Comparison of ENCODE assay signal across 9 cellular contexts in the genomic region with DNA sequence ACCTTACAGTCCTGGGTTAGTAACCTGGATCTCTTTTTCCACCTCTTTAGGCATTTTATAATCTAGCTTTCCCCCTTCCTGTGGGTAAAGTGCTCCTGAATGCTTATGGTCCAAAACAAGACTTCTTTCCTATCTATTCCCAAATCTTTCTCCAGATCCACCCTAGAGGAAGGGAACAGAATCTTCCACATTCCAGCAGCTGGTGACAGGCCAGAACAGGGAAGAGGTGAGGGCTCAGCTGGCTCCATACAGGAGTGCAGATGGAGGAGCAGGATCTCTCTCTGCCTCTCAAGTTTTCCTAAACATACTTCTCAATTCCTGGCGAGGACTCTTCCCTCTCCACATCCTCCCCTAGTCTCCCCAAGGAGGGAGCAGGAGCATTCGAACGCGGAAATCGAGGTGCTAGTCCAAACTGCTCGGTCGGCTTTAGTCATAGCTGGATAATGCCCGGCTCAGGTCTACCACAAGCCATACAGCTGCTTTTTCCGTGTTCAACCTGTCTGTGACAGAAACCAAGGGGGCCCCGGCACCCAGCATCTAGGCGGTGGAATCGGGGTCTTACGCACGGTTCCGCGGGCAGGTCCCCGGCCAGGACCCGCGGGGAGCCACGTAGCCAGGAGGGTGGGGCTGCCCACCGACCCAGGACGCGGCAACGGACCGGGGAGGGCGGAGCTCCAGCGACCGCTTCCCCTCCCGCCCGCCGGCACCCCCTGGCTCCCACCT. TPM values are rescaled to one million over a fixed set of nuclear protein-coding genes. Genes with fewer than 3 reads are reported as not detected.
DNase-seq lines count a peak whose midpoint lies in the region; ATAC-seq, FAIRE-seq and TF ChIP-seq lines count a peak whose summit lies in the region.
"Had no signal": no experiment of that assay in that cellular context is flagged by ENCODE, and none has a peak within 500 bp of the region (broad histone marks: within the 10 kb centered on the region; RNA-seq: fewer than 3 reads in every experiment).

No MANE protein-coding gene starts in this region.

- H3K27me3 ChIP-seq in bronchial epithelial cell (ENCODE audit: control insufficient read depth, insufficient read depth, low read length), result no peaks in the 10 kb centered on the region

- peaks cover 1% of the 10 kb centered on the region for H3K36me3 ChIP-seq in bronchial epithelial cell (ENCODE audit: control insufficient read depth, insufficient read depth, low read length)
- peaks cover 24% of the 10 kb centered on the region for H3K36me3 ChIP-seq in mesodermal cell (ENCODE audit: control insufficient read depth, insufficient read depth, low read length)

- H3K9me3 ChIP-seq in mesodermal cell (ENCODE audit: control insufficient read depth, low read length), result no peaks in the 10 kb centered on the region

- H3K27ac ChIP-seq in mesodermal cell (ENCODE audit: low read depth, low read length, severe bottlenecking), result peak overlapping the region; percentile 92

- H3K4me3 ChIP-seq in LNCaP clone FGC (ENCODE audit: low read depth, low read length) (peak overlapping the region; percentile 89), bronchial epithelial cell (ENCODE audit: low read depth, low read length) (peak overlapping the region; percentile 90), mesodermal cell (ENCODE audit: extremely low read depth, insufficient read depth, low read length, poor library complexity, severe bottlenecking) (peak overlapping the region; percentile 99)

- TF ChIP-seq CTCF in LNCaP clone FGC (IDR thresholded peaks at IDR 0.05; ENCODE audit: control insufficient read depth, extremely low read depth, insufficient read depth) (no peak), bronchial epithelial cell (IDR thresholded peaks at IDR 0.05; ENCODE audit: insufficient read depth, low read length, severe bottlenecking) (no peak)

- TF ChIP-seq POLR2A in GM12891 (IDR thresholded peaks at IDR 0.05; ENCODE audit: low read depth, low read length) (no peak), erythroblast (IDR thresholded peaks at IDR 0.05; ENCODE audit: low read length) (no peak)

- FAIRE-seq in GM12891 (lab: Jason Lieb, UNC) (peak; percentile 31), bronchial epithelial cell (lab: Jason Lieb, UNC) (no peak)
- FAIRE-seq: colon had no signal

- peaks cover 23% of the 10 kb centered on the region for H3K4me1 ChIP-seq in mesodermal cell (ENCODE audit: control insufficient read depth, insufficient read depth, low read length, poor library complexity, severe bottlenecking)

- 0% methylated on average over 24 to 31 of the region's 31 CpGs for WGBS in mesodermal cell (ENCODE audit: insufficient coverage in 2 of 2), 2 experiments

- DNase-seq in GM12891 (ENCODE audit: insufficient read length, low spot score), result no peak
- DNase-seq in LNCaP clone FGC (ENCODE audit: low read depth), result no peak
- peak; percentile 53 for DNase-seq in bronchial epithelial cell (ENCODE audit: low read depth)
- no peak for DNase-seq in NCI-H1694 treated with DMSO at 0.1 percent for 48 hours (lab: John Stamatoyannopoulos, UW)
- DNase-seq in activated gamma-delta T cell treated with Interleukin-2 at 50 U/mL for 16 hours, result no peak
- no peak for DNase-seq in erythroblast (lab: John Stamatoyannopoulos, UW)

- peak; percentile 29 for ATAC-seq in GM21737 (IDR thresholded peaks at IDR 0.05; ENCODE audit: unreplicated experiment)

TF ChIP-seq in GM12891, 5 proteins besides CTCF, POLR2A, EP300 and RAD21:
- TF ChIP-seq TAF1 (IDR thresholded peaks at IDR 0.05; ENCODE audit: low read depth, low read length) (no peak), SPI1 (IDR thresholded peaks at IDR 0.05; ENCODE audit: low read depth, low read length) (no peak), POLR2AphosphoS5 (IDR thresholded peaks at IDR 0.05; ENCODE audit: low read depth, low read length) (no peak; the same call in 1 of the 2 replicates), POU2F2 (IDR thresholded peaks at IDR 0.05; ENCODE audit: low read depth, low read length) (no peak), PAX5 (IDR thresholded peaks at IDR 0.05; ENCODE audit: insufficient read depth, low read length, severe bottlenecking) (no peak)
TF ChIP-seq in GM12891: peak in this region for 0.

RNA-seq across cellular contexts. Expression of a gene that starts 4.0 kb away (rescaled TPM):
- polyA plus RNA-seq in GM12891 (2012; ENCODE audit: low read depth, missing spikeins), result 29.0 TPM
- total RNA-seq in bronchial epithelial cell, result 15.5 and 25.5 TPM in 2 replicates
- polyA plus RNA-seq in mesodermal cell (2013, experiment 1 of 2), result 20.8 TPM
- polyA plus RNA-seq in mesodermal cell (2013, experiment 2 of 2), result 14.6 TPM

RNA-seq across cellular contexts. Expression of a gene that starts 8.6 kb away (rescaled TPM):
- 23.8 TPM for polyA plus RNA-seq in GM12891 (2012; ENCODE audit: low read depth, missing spikeins)
- 21.9 and 23.3 TPM in 2 replicates for total RNA-seq in bronchial epithelial cell
- 29.8 TPM for polyA plus RNA-seq in mesodermal cell (2013, experiment 1 of 2)
- 21.2 TPM for polyA plus RNA-seq in mesodermal cell (2013, experiment 2 of 2)

RNA-seq across cellular contexts. Expression of a gene that starts 8.9 kb away (rescaled TPM):
- polyA plus RNA-seq in GM12891 (2012; ENCODE audit: low read depth, missing spikeins), result 0.18 TPM
- total RNA-seq in bronchial epithelial cell, result 0.13 and 0.53 TPM in 2 replicates
- 0.81 TPM for polyA plus RNA-seq in mesodermal cell (2013, experiment 1 of 2)
- polyA plus RNA-seq in mesodermal cell (2013, experiment 2 of 2), result 0.61 TPM

RNA-seq across cellular contexts. Expression of a gene that starts 14.0 kb away (rescaled TPM):
- polyA plus RNA-seq in GM12891 (2012; ENCODE audit: low read depth, missing spikeins), result 21.8 TPM
- 11.0 and 17.1 TPM in 2 replicates for total RNA-seq in bronchial epithelial cell
- polyA plus RNA-seq in mesodermal cell (2013, experiment 1 of 2), result 30.2 TPM
- polyA plus RNA-seq in mesodermal cell (2013, experiment 2 of 2), result 29.5 TPM

RNA-seq across cellular contexts. Expression of a gene that starts 14.0 kb away (rescaled TPM):
- 14.5 TPM for polyA plus RNA-seq in GM12891 (2012; ENCODE audit: low read depth, missing spikeins)
- total RNA-seq in bronchial epithelial cell, result 18.9 and 22.1 TPM in 2 replicates
- polyA plus RNA-seq in mesodermal cell (2013, experiment 1 of 2), result 11.6 TPM
- 10.5 TPM for polyA plus RNA-seq in mesodermal cell (2013, experiment 2 of 2)
